15 cellular contexts compared by ENCODE assay signal in genomic region chr17:77845541-77846225, GRCh38.
DNase-seq lines count a peak whose midpoint lies in the region; ATAC-seq, FAIRE-seq and TF ChIP-seq lines count a peak whose summit lies in the region.
"Had no signal": no experiment of that assay in that cellular context is flagged by ENCODE, and none has a peak within 500 bp of the region (broad histone marks: within the 10 kb centered on the region; RNA-seq: fewer than 3 reads in every experiment).

No MANE protein-coding gene starts in this region.

- H3K36me3 ChIP-seq in heart right ventricle (no peaks in the 10 kb centered on the region), KMS-11 (ENCODE audit: insufficient read depth) (no peaks in the 10 kb centered on the region), kidney (ENCODE audit: control insufficient read depth in 1 of 2, insufficient read depth in 2 of 2, low read length in 2 of 2) (no peaks in the 10 kb centered on the region), thymus (ENCODE audit: control insufficient read depth, insufficient read depth) (no peaks in the 10 kb centered on the region), body of pancreas (replicated peaks in 1 of 2; ENCODE audit: insufficient read depth in 1 of 2, low read depth in 2 of 2) (no peaks in the 10 kb centered on the region)

- no peaks in the 10 kb centered on the region for H4K20me1 ChIP-seq in KMS-11 (ENCODE audit: insufficient read depth)

- H3K4me3 ChIP-seq in heart right ventricle (no peak overlapping the region), KMS-11 (IDR thresholded peaks at IDR 0.05; ENCODE audit: insufficient read depth, low read depth, low read length) (no peak overlapping the region), kidney (ENCODE audit: low read length in 2 of 2) (no peak overlapping the region), thymus (ENCODE audit: low read length) (no peak overlapping the region), body of pancreas (no peak overlapping the region)
- H3K4me3 ChIP-seq: GM12878 had no signal

- H3K9ac ChIP-seq in KMS-11 (peak overlapping the region; percentile 31; the same call in 1 of the 2 replicates), kidney (ENCODE audit: low read length in 2 of 2) (no peak overlapping the region)

- intact Hi-C loops in left cardiac atrium (cut with DNase I), result no loop called here
- intact Hi-C loops in heart right ventricle (cut with DNase I), result loop anchor here in 2 of 10 donors (5.0 to 10.0 kb wide), 2 partner anchors 109 to 702 kb away; partner anchors contain the start of gene TNRC6C (in 1 of the 2)
- intact Hi-C loops in kidney (cut with DNase I), result no loop called here
- intact Hi-C loops in body of pancreas (cut with DNase I), result no loop called here

- H2AFZ ChIP-seq in KMS-11 (ENCODE audit: low read depth), result no peak overlapping the region

- H3K79me2 ChIP-seq in KMS-11 (ENCODE audit: insufficient read depth, low read depth), result no peaks in the 10 kb centered on the region

- peak overlapping the region; percentile 54; the same call in 1 of the 2 replicates for H3K4me2 ChIP-seq in KMS-11

- no peak for FAIRE-seq in kidney (lab: Jason Lieb, UNC)
- FAIRE-seq: GM12878 had no signal

- no peak for TF ChIP-seq POLR2A in body of pancreas (IDR thresholded peaks at IDR 0.05)

- no peaks in the 10 kb centered on the region for H3K9me3 ChIP-seq in heart right ventricle
- H3K9me3 ChIP-seq in kidney (ENCODE audit: control insufficient read depth in 1 of 2, low read length in 2 of 2), result no peaks in the 10 kb centered on the region
- no peaks in the 10 kb centered on the region for H3K9me3 ChIP-seq in thymus (ENCODE audit: control insufficient read depth)
- no peaks in the 10 kb centered on the region for H3K9me3 ChIP-seq in body of pancreas

- 91 to 92% methylated on average over 19 of the region's 19 CpGs for WGBS in heart right ventricle, 2 donors
- 36% methylated on average over 19 of the region's 19 CpGs for WGBS in thymus
- WGBS in body of pancreas, 2 donors, result 53 to 68% methylated on average over 11 to 19 of the region's 19 CpGs

- no peaks in the 10 kb centered on the region for H3K27me3 ChIP-seq in heart right ventricle
- no peaks in the 10 kb centered on the region for H3K27me3 ChIP-seq in KMS-11 (ENCODE audit: insufficient read depth, low read depth)
- H3K27me3 ChIP-seq in thymus (ENCODE audit: control insufficient read depth, insufficient read depth), result no peaks in the 10 kb centered on the region
- H3K27me3 ChIP-seq in body of pancreas, result no peaks in the 10 kb centered on the region

- no peak for TF ChIP-seq CTCF in heart right ventricle (IDR thresholded peaks at IDR 0.05)
- no peak for TF ChIP-seq CTCF in KMS-11 (conservative IDR thresholded peaks at IDR 0.05; ENCODE audit: low read depth, low read length)
- no peak for TF ChIP-seq CTCF in kidney (IDR thresholded peaks at IDR 0.05; ENCODE audit: borderline replicate concordance, extremely low read depth, insufficient read depth)
- TF ChIP-seq CTCF in body of pancreas (IDR thresholded peaks at IDR 0.05), result no peak

- ATAC-seq in left cardiac atrium (no peak), heart right ventricle (no peak), body of pancreas (no peak), GM18498 (IDR thresholded peaks at IDR 0.05; ENCODE audit: unreplicated experiment) (no peak)
- ATAC-seq: Panc1 had no signal

- no peak overlapping the region for H3K27ac ChIP-seq in heart right ventricle
- H3K27ac ChIP-seq in KMS-11, result peak overlapping the region; percentile 61; the same call in 1 of the 2 replicates
- no peak overlapping the region for H3K27ac ChIP-seq in kidney (ENCODE audit: low read depth in 2 of 2, low read length in 2 of 2)
- H3K27ac ChIP-seq in thymus (ENCODE audit: low read depth), result peak overlapping the region; percentile 55
- no peak overlapping the region for H3K27ac ChIP-seq in body of pancreas

- H3K4me1 ChIP-seq in heart right ventricle (peaks cover 0 to 44% (median 26%) of the 10 kb centered on the region in 9 donors), KMS-11 (ENCODE audit: low read depth, poor library complexity, severe bottlenecking) (peaks cover 66% of the 10 kb centered on the region), kidney (ENCODE audit: control insufficient read depth in 1 of 2, insufficient read depth in 1 of 2, low read depth in 1 of 2, low read length in 2 of 2) (peaks cover 0 to 2% of the 10 kb centered on the region in 2 donors), thymus (ENCODE audit: control insufficient read depth, insufficient read depth, low read length) (peaks cover 54% of the 10 kb centered on the region), body of pancreas (peaks cover 7% of the 10 kb centered on the region)

- DNase-seq in left cardiac atrium, result peak; percentile 14
- no peak for DNase-seq in heart right ventricle
- peak; percentile 63 for DNase-seq in kidney
- no peak for DNase-seq in activated CD4-positive, CD25-positive, alpha-beta regulatory T cell (lab: John Stamatoyannopoulos, UW)
- no peak for DNase-seq in body of pancreas
- DNase-seq: HCEC 1CT, NCI-H1930, NCI-H2171, NCI-H774, SHP77 treated with DMSO at 0.1 percent for 48 hours had no signal

Comparison
In these comparisons a context has a peak if more than half of its experiments do, and no peak if none do; other contexts are left out.
1. DNase-seq: peak in left cardiac atrium (single experiment) and kidney (single experiment); none in heart right ventricle (0 of 2), activated CD4-positive, CD25-positive, alpha-beta regulatory T cell (0 of 4) and body of pancreas (0 of 4).
2. H3K27ac ChIP-seq: peak in KMS-11 (single experiment) and thymus (single experiment); none in heart right ventricle (0 of 10), kidney (0 of 2) and body of pancreas (0 of 4).